Comparison of ENCODE assay signal across 25 cellular contexts in the genomic region with DNA sequence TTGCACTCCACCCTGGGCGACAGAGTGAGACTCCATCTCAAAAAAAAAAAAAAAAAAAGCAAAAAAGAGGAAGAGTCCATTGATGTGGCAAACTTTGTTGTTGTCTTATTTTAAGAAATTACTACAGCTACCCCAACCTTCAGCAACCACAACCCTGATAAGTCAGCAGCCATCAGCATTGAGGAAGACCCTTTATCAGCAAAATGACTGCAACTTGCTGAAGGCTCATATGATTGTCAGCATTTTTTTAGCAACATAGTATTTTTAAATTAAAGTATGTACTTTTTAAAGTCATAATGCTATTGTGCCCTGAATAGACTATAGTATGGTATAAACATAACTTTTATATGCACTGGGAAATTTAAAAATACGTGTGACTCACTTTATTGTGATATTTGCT.
"Had no signal": no experiment of that assay in that cellular context is flagged by ENCODE, and none has a peak within 500 bp of the region (broad histone marks: within the 10 kb centered on the region; RNA-seq: fewer than 3 reads in every experiment).

No MANE protein-coding gene starts in this region.

- H3K27ac ChIP-seq: adrenal gland, SJCRH30 had no signal

- DNase-seq: activated CD4-positive, alpha-beta T cell treated with anti-CD3 and anti-CD28 coated beads for 4 hours; activated CD8-positive, alpha-beta memory T cell treated with anti-CD3 and anti-CD28 coated beads, Interleukin-2, amount 50 U/mL, for 4 hours; activated CD8-positive, alpha-beta T cell treated with anti-CD3 and anti-CD28 coated beads for 36 hours; activated naive CD4-positive, alpha-beta T cell treated with anti-CD3 and anti-CD28 coated beads, Interleukin-2, amount 50 U/mL, for 16 hours; activated naive CD8-positive, alpha-beta T cell treated with anti-CD3 and anti-CD28 coated beads, Interleukin-2, amount 10 ng/mL, durations not matched to agents 7 days and 5 days; activated T-cell treated with anti-CD3 and anti-CD28 coated beads, Interleukin-2, amount 50 U/mL, for 72 hours; adrenal gland; anterior cingulate cortex; cerebellar nuclear complex; Karpas-422; MV-4-11; NCI-H1092 treated with DMSO at 0.1 percent for 48 hours; NCI-H1417 treated with DMSO at 0.1 percent for 48 hours; NCI-H1694; NCI-H2029; NCI-H2107; NCI-H2171 treated with DMSO at 0.1 percent for 48 hours; NCI-H226; NCI-H526 treated with DMSO at 0.1 percent for 48 hours; NCI-H82; NK-92 treated with Interleukin-12 subunit alpha and Interleukin-12 subunit beta, amount 100 ng/mL, for 24 hours; SJCRH30; SK-N-SH; T-helper 17 cell; T-helper 9 cell had no signal
